8 cellular contexts compared by ENCODE assay signal in genomic region chr7:100049441-100050291, GRCh38. TPM values are rescaled to one million over a fixed set of nuclear protein-coding genes. Genes with fewer than 3 reads are reported as not detected.
DNase-seq lines count a peak whose midpoint lies in the region; ATAC-seq and TF ChIP-seq lines count a peak whose summit lies in the region.

ZSCAN21 (plus strand) TSS chr7:100049774; CDS start chr7:100057007, 7,233 bp downstream.

- ATAC-seq in HG03439 (IDR thresholded peaks at IDR 0.05; ENCODE audit: unreplicated experiment) (peak; percentile 91), right lobe of liver (peak; percentile 86 to 90 (median 88))

- peak; percentile 90 for TF ChIP-seq POLR2A in GM19099 (IDR thresholded peaks at IDR 0.05; ENCODE audit: extremely low read depth, insufficient read length, low read depth)
- TF ChIP-seq POLR2A in right lobe of liver (IDR thresholded peaks at IDR 0.05) = peak; percentile 77

- DNase-seq in BE2C = peak; percentile 87
- DNase-seq in NCI-H526 (lab: John Stamatoyannopoulos, UW) = peak; percentile 74 to 93
- DNase-seq in activated CD4-positive, alpha-beta T cell treated with anti-CD3 and anti-CD28 coated beads, Interleukin-2, amount 50 U/mL, for 48 hours = peak; percentile 84 to 86
- peak; percentile 50 to 81 for DNase-seq in dermis microvascular lymphatic vessel endothelial cell (ENCODE audit: low read depth in 2 of 2)
- peak; percentile 85 to 86 (median 86) for DNase-seq in right lobe of liver
- DNase-seq in stimulated activated CD4-positive, alpha-beta T cell treated with anti-CD3 and anti-CD28 coated beads, Interleukin-4, amount 100 ng/mL, for 24 hours = peak; percentile 84

- H3K4me3 ChIP-seq in BE2C (ENCODE audit: low read depth, low read length) = peak within 1 kb of the TSS; percentile 96
- H3K4me3 ChIP-seq in right lobe of liver = peak within 1 kb of the TSS; percentile 68 to 75 (median 73)

- intact Hi-C loops in right lobe of liver (cut with DNase I) = loop anchor here (10.0 kb wide), 2 partner anchors 55 to 135 kb away; partner anchors contain the start of gene TRIM4 (in 1 of the 2)

- H3K36me3 ChIP-seq in BE2C (no peaks in the 10 kb centered on the region), right lobe of liver (peaks cover 0 to 3% (median 0%) of the 10 kb centered on the region in 4 donors)

- H3K4me1 ChIP-seq in BE2C (no peaks in the 10 kb centered on the region), right lobe of liver (peaks cover 0 to 9% (median 0%) of the 10 kb centered on the region in 4 donors)

- under 1% methylated on average over 24 of the region's 47 CpGs for WGBS in right lobe of liver (ENCODE audit: insufficient coverage, low coverage, low lambda C conversion rate, missing lambda C conversion rate)

- H3K27me3 ChIP-seq in BE2C (no peaks in the 10 kb centered on the region), right lobe of liver (no peaks in the 10 kb centered on the region)

- H3K27ac ChIP-seq in right lobe of liver = peak within 1 kb of the TSS; percentile 78 to 93 (median 92)

- no peaks in the 10 kb centered on the region for H3K9me3 ChIP-seq in BE2C
- H3K9me3 ChIP-seq in right lobe of liver = no peaks in the 10 kb centered on the region

- TF ChIP-seq CTCF in BE2C (IDR thresholded peaks at IDR 0.05; ENCODE audit: low read depth, low read length) (peak; percentile 18; the same call in 1 of the 2 replicates), right lobe of liver (IDR thresholded peaks at IDR 0.05) (peak in 3 of 4 donors; percentile 29 to 36 (median 33))

RNA-seq across cellular contexts. Expression of gene ZSCAN21, which starts in this region (rescaled TPM):
- polyA plus RNA-seq in BE2C (2012; ENCODE audit: insufficient read depth, insufficient read length, low read depth) = 22.3 TPM
- total RNA-seq in dermis microvascular lymphatic vessel endothelial cell (5.4 and 6.2 TPM in 2 replicates), right lobe of liver (1 to 10 TPM; 4.3 to 8.1 (median 5.7) TPM)

Comparison
In these comparisons a context has a peak if more than half of its experiments do, and no peak if none do; other contexts are left out.
1. Peak in every context shown above with its lines: DNase-seq, ATAC-seq, H3K4me3 ChIP-seq and H3K27ac ChIP-seq.